In the genomic region with DNA sequence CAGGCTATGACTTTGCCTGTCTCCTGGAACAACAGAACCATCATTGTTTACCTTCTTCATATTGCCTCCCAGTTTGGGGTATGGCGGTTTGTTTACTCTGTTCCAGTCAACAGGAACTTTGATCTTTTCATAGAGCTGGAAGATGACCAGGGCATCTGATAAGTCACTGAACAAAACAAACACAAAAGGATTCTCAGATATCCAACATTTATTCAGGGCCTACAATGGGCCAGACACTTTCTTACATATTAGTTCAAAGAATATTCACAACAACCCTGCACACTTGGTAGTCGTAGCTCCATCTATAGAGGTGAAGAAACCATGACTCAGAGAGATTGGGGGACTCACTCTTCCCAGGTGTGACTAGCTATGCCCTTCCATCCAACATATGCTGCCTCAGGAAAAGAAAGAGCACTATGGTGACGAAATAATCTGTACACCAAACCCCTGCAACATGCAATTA, we compare ENCODE assay signal across 16 cellular contexts. TPM values are rescaled to one million over a fixed set of nuclear protein-coding genes. Genes with fewer than 3 reads are reported as not detected.
A peak's percentile ranks its signal among the peaks of the same experiment; 100 is the strongest.
DNase-seq lines count a peak whose midpoint lies in the region; ATAC-seq, FAIRE-seq and TF ChIP-seq lines count a peak whose summit lies in the region.
"Had no signal": no experiment of that assay in that cellular context is flagged by ENCODE, and none has a peak within 500 bp of the region (broad histone marks: within the 10 kb centered on the region; RNA-seq: fewer than 3 reads in every experiment).

No MANE protein-coding gene starts in this region.

- WGBS in A549 (ENCODE audit: missing lambda C conversion rate): 18% methylated on average over 3 of the region's 3 CpGs

- peak overlapping the region; percentile 89 for H3K27ac Mint-ChIP-seq in Caco-2 (ENCODE audit: unreplicated experiment)

- peak overlapping the region in 1 of 2 experiments; percentile 24; a peak in 1 of 6 replicates for H3K27ac ChIP-seq in A549
- H3K27ac ChIP-seq: parathyroid adenoma, suprapubic skin had no signal

- TF ChIP-seq POLR2A in A549 (IDR thresholded peaks at IDR 0.05; ENCODE audit: low read length): no peak

- no peak; a peak in 1 of 5 replicates for TF ChIP-seq EP300 in A549 (IDR thresholded peaks at IDR 0.05)

- H3K27me3 ChIP-seq in Caco-2 (replicated peaks; ENCODE audit: control insufficient read depth, insufficient read depth, low read length): no peaks in the 10 kb centered on the region
- H3K27me3 ChIP-seq: suprapubic skin had no signal

- intact Hi-C loops in Caco-2 (cut with micrococcal nuclease; ENCODE audit: unreplicated experiment): loop anchor here (1.0 kb wide), 1 partner anchor 8 kb away; no protein-coding TSS in a partner anchor

- H3K4me1 ChIP-seq in A549: peaks cover 24% of the 10 kb centered on the region
- peaks cover 32% of the 10 kb centered on the region for H3K4me1 ChIP-seq in Caco-2
- H3K4me1 ChIP-seq: suprapubic skin had no signal

- TF ChIP-seq RAD21 in A549 (conservative IDR thresholded peaks at IDR 0.05 in 1 of 2, IDR thresholded peaks at IDR 0.05 in 1 of 2): no peak

- no peaks in the 10 kb centered on the region for H3K27me3 Mint-ChIP-seq in Caco-2 (ENCODE audit: insufficient read depth, unreplicated experiment)

- BruUV-seq in Caco-2 (replicated peaks; lab: Mats Ljungman, UMichigan): no TSS peak

- CTCF ChIA-PET in A549 (lab: Yijun Ruan, JAX): interaction anchor here (0.9 kb wide), 1 partner anchor 17 kb away, joined by 4 read pairs; no protein-coding TSS in a partner anchor
- CTCF ChIA-PET in Caco-2 (lab: Charles Lee): interaction anchor here (1.8 to 2.1 kb wide), 2 partner anchors 17 kb away, joined by 9 to 10 read pairs; no protein-coding TSS in a partner anchor

- H3K36me3 ChIP-seq in Caco-2 (ENCODE audit: control insufficient read depth, insufficient read depth, low read length): no peaks in the 10 kb centered on the region
- H3K36me3 ChIP-seq: MG63, suprapubic skin had no signal

- no peaks in the 10 kb centered on the region for H3K9me3 Mint-ChIP-seq in Caco-2 (ENCODE audit: unreplicated experiment)

- peaks cover 29% of the 10 kb centered on the region for H3K4me1 Mint-ChIP-seq in Caco-2 (ENCODE audit: low read depth, unreplicated experiment)

- peak in 1 of 2 experiments; percentile 69 for DNase-seq in A549 (ENCODE audit: low read depth in 1 of 2, low spot score in 1 of 2)
- peak; percentile 66 to 71 for DNase-seq in Caco-2
- peak; percentile 63 for DNase-seq in NCI-H526 treated with DMSO at 0.1 percent for 48 hours (lab: John Stamatoyannopoulos, UW)
- DNase-seq in left lobe of liver (ENCODE audit: low spot score): peak; percentile 60
- no peak for DNase-seq in A172 (ENCODE audit: low spot score)
- no peak for DNase-seq in NCI-H1436 treated with DMSO at 0.1 percent for 48 hours (lab: John Stamatoyannopoulos, UW)
- DNase-seq in NCI-H1436 (lab: John Stamatoyannopoulos, UW): no peak
- no peak for DNase-seq in anterior cingulate cortex (lab: John Stamatoyannopoulos, UW)
- DNase-seq: cerebellar nuclear complex, foreskin fibroblast, mesendoderm, MG63, NCI-H2107 had no signal

- FAIRE-seq in A549 (lab: Jason Lieb, UNC): no peak

- no peaks in the 10 kb centered on the region for H3K9me3 ChIP-seq in A549
- no peaks in the 10 kb centered on the region for H3K9me3 ChIP-seq in Caco-2
- H3K9me3 ChIP-seq: MG63, suprapubic skin had no signal

- TF ChIP-seq CTCF in A549 (IDR thresholded peaks at IDR 0.05) (no peak), Caco-2 (IDR thresholded peaks at IDR 0.05; ENCODE audit: insufficient read depth in 1 of 2, low read depth in 1 of 2, low read length in 1 of 2, severe bottlenecking in 1 of 2, unreplicated experiment in 1 of 2) (no peak)

- ATAC-seq in A549 (peak; percentile 54 to 84; a peak in 4 of 6 replicates), left lobe of liver (peak; percentile 84)

- H3K36me3 Mint-ChIP-seq in Caco-2 (ENCODE audit: insufficient read depth, unreplicated experiment): peaks cover 12% of the 10 kb centered on the region

- POLR2A ChIA-PET in A549 (lab: Yijun Ruan, JAX): no interaction called here
- POLR2A ChIA-PET in Caco-2 (lab: Charles Lee): interaction anchor here (1.0 kb wide), 1 partner anchor 16 kb away, joined by 3 read pairs; no protein-coding TSS in a partner anchor

- H3K4me2 ChIP-seq in A549: peak overlapping the region; percentile 62

- no peak overlapping the region; the same call in 2 of the 3 replicates for H3K4me3 ChIP-seq in A549
- H3K4me3 ChIP-seq in Caco-2 (ENCODE audit: low read depth, low read length): no peak overlapping the region
- H3K4me3 ChIP-seq: MG63, suprapubic skin had no signal

- H3K4me3 Mint-ChIP-seq in Caco-2 (ENCODE audit: unreplicated experiment): peak overlapping the region; percentile 61

TF ChIP-seq in A549, 52 proteins besides CTCF, POLR2A, EP300 and RAD21:
- TF ChIP-seq ZNF302 (CRISPR knock-in tag; IDR thresholded peaks at IDR 0.05) (no peak), GATA3 (IDR thresholded peaks at IDR 0.05; ENCODE audit: borderline replicate concordance) (peak; percentile 64; the same call in 1 of the 2 replicates)

RNA-seq across cellular contexts. Expression of a gene that starts 38.4 kb away (rescaled TPM):
- polyA plus RNA-seq in A549 (2011; rRNA removed): 0.48 and 0.49 TPM in 2 replicates
- 0.03 TPM in 1 of 2 replicates, not detected in the other for polyA plus RNA-seq in A549 (2012; cell fraction: cytosol; rRNA removed)
- polyA plus RNA-seq in A549 (2012; cell fraction: nucleus; rRNA removed): not detected in 2 replicates
- polyA plus RNA-seq in A549 (2017; fragmentation: RNase III; extraction: RNeasy Plus Mini Kit Qiagen cat#74134 plus additional on column Dnase treatment): 0.05 TPM in 1 of 3 replicates, not detected in the others
- polyA minus RNA-seq in A549 (2011; rRNA and poly(A)+ RNA removed): 0.17 TPM in 1 of 2 replicates, not detected in the other
- total RNA-seq in Caco-2 (2022): 0.18 TPM in 1 of 2 replicates, not detected in the other
- 607 TPM for total RNA-seq in left lobe of liver
- total RNA-seq in A172 (2014; rRNA removed; shearing (Covaris generic)): not detected in 2 replicates
- polyA plus RNA-seq: BJ had no signal

RNA-seq across cellular contexts. Expression of a gene that starts 38.7 kb away (rescaled TPM):
- polyA plus RNA-seq in A549 (2011; rRNA removed) (0.19 and 0.34 TPM in 2 replicates), A549 (2017; fragmentation: RNase III; extraction: RNeasy Plus Mini Kit Qiagen cat#74134 plus additional on column Dnase treatment) (0.07 to 0.09 TPM in 2 of 3 replicates, not detected in the other)
- polyA plus RNA-seq in A549 (2012; cell fraction: cytosol; rRNA removed): 0.04 and 0.08 TPM in 2 replicates
- polyA plus RNA-seq in A549 (2012; cell fraction: nucleus; rRNA removed): 0.02 and 0.05 TPM in 2 replicates
- polyA minus RNA-seq in A549 (2011; rRNA and poly(A)+ RNA removed): 0.08 and 0.10 TPM in 2 replicates
- total RNA-seq in Caco-2 (2022) (32.1 and 37.8 TPM in 2 replicates), left lobe of liver (20.7 TPM)
- 13.3 and 13.5 TPM in 2 replicates for total RNA-seq in A172 (2014; rRNA removed; shearing (Covaris generic))

Comparison
In these comparisons a context has a peak if more than half of its experiments do, and no peak if none do; other contexts are left out.
1. DNase-seq: peak in Caco-2 (2 of 2), NCI-H526 treated with DMSO at 0.1 percent for 48 hours (single experiment) and left lobe of liver (single experiment); none in A172 (single experiment), NCI-H1436 treated with DMSO at 0.1 percent for 48 hours (single experiment), NCI-H1436 (single experiment) and anterior cingulate cortex (0 of 58).
2. RNA of a gene that starts 38.4 kb away (total RNA-seq): 607 TPM in left lobe of liver (single experiment); 0.18 TPM in Caco-2 and not detected in A172; every median in the first group is over 100 times any median in the second.